ENCODE assay signal across 1 cellular context in the genomic region with DNA sequence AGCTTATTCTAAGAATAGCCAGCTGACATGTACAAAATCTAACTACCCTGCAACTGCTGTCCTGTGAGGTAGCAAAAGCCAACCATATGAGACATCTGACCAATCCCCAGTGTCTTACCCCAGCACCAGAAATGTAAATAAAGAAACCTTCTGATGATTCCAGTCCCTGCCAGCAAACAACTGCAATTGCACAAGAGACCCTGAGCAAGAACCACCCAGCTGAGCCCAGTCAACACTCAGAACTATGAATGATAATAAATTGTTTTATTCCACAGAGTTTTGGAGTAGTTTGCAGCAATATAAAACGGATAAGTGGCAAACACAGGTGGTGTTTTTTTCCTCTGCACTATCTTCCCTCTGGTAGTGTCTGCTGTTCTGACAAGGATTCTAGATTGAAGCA.
TF ChIP-seq lines count a peak whose summit lies in the region.

No MANE protein-coding gene starts in this region.

TF ChIP-seq in GM23338, 12 proteins besides CTCF, POLR2A, EP300 and RAD21 (continued from another document):
- TF ChIP-seq, protein P1, sequence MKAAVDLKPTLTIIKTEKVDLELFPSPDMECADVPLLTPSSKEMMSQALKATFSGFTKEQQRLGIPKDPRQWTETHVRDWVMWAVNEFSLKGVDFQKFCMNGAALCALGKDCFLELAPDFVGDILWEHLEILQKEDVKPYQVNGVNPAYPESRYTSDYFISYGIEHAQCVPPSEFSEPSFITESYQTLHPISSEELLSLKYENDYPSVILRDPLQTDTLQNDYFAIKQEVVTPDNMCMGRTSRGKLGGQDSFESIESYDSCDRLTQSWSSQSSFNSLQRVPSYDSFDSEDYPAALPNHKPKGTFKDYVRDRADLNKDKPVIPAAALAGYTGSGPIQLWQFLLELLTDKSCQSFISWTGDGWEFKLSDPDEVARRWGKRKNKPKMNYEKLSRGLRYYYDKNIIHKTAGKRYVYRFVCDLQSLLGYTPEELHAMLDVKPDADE (IDR thresholded peaks at IDR 0.05) = no peak
- TF ChIP-seq STAT1 (IDR thresholded peaks at IDR 0.05; ENCODE audit: unreplicated experiment) = no peak
- no peak for TF ChIP-seq EZH2phosphoT487 (IDR thresholded peaks at IDR 0.05; ENCODE audit: unreplicated experiment)
- TF ChIP-seq ZNF331 (CRISPR knock-in tag; IDR thresholded peaks at IDR 0.05; ENCODE audit: low read depth) = peak; percentile 75
- TF ChIP-seq JUNB (IDR thresholded peaks at IDR 0.05; ENCODE audit: unreplicated experiment) = no peak
- no peak for TF ChIP-seq NANOG (IDR thresholded peaks at IDR 0.05; ENCODE audit: borderline replicate concordance)
- no peak for TF ChIP-seq EZH2 (IDR thresholded peaks at IDR 0.05; ENCODE audit: low read depth, unreplicated experiment)
